Comparison of ENCODE assay signal across 8 cellular contexts in genomic region chr9:128159073-128159783, GRCh38. TPM values are rescaled to one million over a fixed set of nuclear protein-coding genes. Genes with fewer than 3 reads are reported as not detected.
A peak's percentile ranks its signal among the peaks of the same experiment; 100 is the strongest.
DNase-seq lines count a peak whose midpoint lies in the region; ATAC-seq and TF ChIP-seq lines count a peak whose summit lies in the region.

No MANE protein-coding gene starts in this region.

- peaks cover 22% of the 10 kb centered on the region for H3K36me3 ChIP-seq in brain microvascular endothelial cell (replicated peaks)
- no peaks in the 10 kb centered on the region for H3K36me3 ChIP-seq in right lobe of liver

- H3K27ac ChIP-seq in brain microvascular endothelial cell (peak overlapping the region; percentile 25), right lobe of liver (peak overlapping the region in 1 of 3 donors; percentile 33)

- peak; percentile 11 for ATAC-seq in HG02852 (IDR thresholded peaks at IDR 0.05; ENCODE audit: unreplicated experiment)
- ATAC-seq in right lobe of liver: no peak
- peak; percentile 39 to 51 for ATAC-seq in stimulated activated naive B cell treated with anti-CD40 and anti-IgM and Interleukin-4, amounts not matched to agents 10 μg/mL and 1 μg/mL and 100 μg/mL, for 72 hours (replicated peaks)
- no peak for ATAC-seq in HG02973 (IDR thresholded peaks at IDR 0.05; ENCODE audit: unreplicated experiment)

- H3K36me3 Mint-ChIP-seq in stimulated activated naive B cell treated with anti-CD40 and anti-IgM and Interleukin-4, amounts not matched to agents 10 μg/mL and 1 μg/mL and 100 μg/mL, for 72 hours: peaks cover 10 to 13% of the 10 kb centered on the region in 2 donors

- H3K27me3 Mint-ChIP-seq in stimulated activated naive B cell treated with anti-CD40 and anti-IgM and Interleukin-4, amounts not matched to agents 10 μg/mL and 1 μg/mL and 100 μg/mL, for 72 hours: no peaks in the 10 kb centered on the region

- peaks cover 0 to 5% (median 0%) of the 10 kb centered on the region in 4 donors for H3K4me1 ChIP-seq in right lobe of liver

- intact Hi-C loops in right lobe of liver (cut with DNase I): no loop called here

- TF ChIP-seq CTCF in AG09309 (IDR thresholded peaks at IDR 0.05; ENCODE audit: control insufficient read depth, insufficient read depth, low read depth, low read length, missing control alignments): no peak
- TF ChIP-seq CTCF in brain microvascular endothelial cell (IDR thresholded peaks at IDR 0.05; ENCODE audit: low read depth, low read length, missing control alignments): no peak
- TF ChIP-seq CTCF in right lobe of liver (IDR thresholded peaks at IDR 0.05): no peak

- no peaks in the 10 kb centered on the region for H3K9me3 Mint-ChIP-seq in stimulated activated naive B cell treated with anti-CD40 and anti-IgM and Interleukin-4, amounts not matched to agents 10 μg/mL and 1 μg/mL and 100 μg/mL, for 72 hours

- DNase-seq in AG09309 (ENCODE audit: low read depth): no peak
- DNase-seq in T-helper 2 cell: peak in 3 of 5 experiments; percentile 49 to 86 (median 64)
- DNase-seq in brain microvascular endothelial cell: no peak
- peak in 2 of 3 donors; percentile 55 to 60 for DNase-seq in right lobe of liver
- peak; percentile 36 for DNase-seq in stimulated activated naive B cell treated with anti-CD40 and anti-IgM and Interleukin-4, amounts not matched to agents 10 μg/mL and 1 μg/mL and 100 μg/mL, for 72 hours
- no peak for DNase-seq in HCEC 1CT

- H3K4me3 ChIP-seq in AG09309 (ENCODE audit: control insufficient read depth, low read depth, low read length) (peak overlapping the region; percentile 32), brain microvascular endothelial cell (ENCODE audit: low read depth, low read length) (peak overlapping the region; percentile 55), right lobe of liver (peak overlapping the region; percentile 39 to 67 (median 67))

- peak overlapping the region; percentile 91 for H3K27ac Mint-ChIP-seq in stimulated activated naive B cell treated with anti-CD40 and anti-IgM and Interleukin-4, amounts not matched to agents 10 μg/mL and 1 μg/mL and 100 μg/mL, for 72 hours

- in situ Hi-C loops in brain microvascular endothelial cell (cut with HindIII; ENCODE audit: low pct_ligation_motif_present, low sequenced_read_pairs): no loop called here

- H3K4me1 Mint-ChIP-seq in stimulated activated naive B cell treated with anti-CD40 and anti-IgM and Interleukin-4, amounts not matched to agents 10 μg/mL and 1 μg/mL and 100 μg/mL, for 72 hours: peaks cover 9 to 28% of the 10 kb centered on the region in 2 donors

- no peaks in the 10 kb centered on the region for H3K9me3 ChIP-seq in right lobe of liver

- H3K27me3 ChIP-seq in brain microvascular endothelial cell (replicated peaks) (no peaks in the 10 kb centered on the region), right lobe of liver (no peaks in the 10 kb centered on the region)

- peak overlapping the region; percentile 86 to 92 for H3K4me3 Mint-ChIP-seq in stimulated activated naive B cell treated with anti-CD40 and anti-IgM and Interleukin-4, amounts not matched to agents 10 μg/mL and 1 μg/mL and 100 μg/mL, for 72 hours

- WGBS in right lobe of liver (ENCODE audit: insufficient coverage, low coverage, low lambda C conversion rate, missing lambda C conversion rate): 60% methylated on average over 11 of the region's 19 CpGs

- no peak for TF ChIP-seq POLR2A in right lobe of liver (IDR thresholded peaks at IDR 0.05)

RNA-seq across cellular contexts. Expression of gene BBLN, which starts 0.8 kb away (rescaled TPM):
- total RNA-seq in right lobe of liver: 100 to 1,000 TPM in 2 of 6 experiments, 10 to 100 TPM in 4; 13.5 to 192 (median 17.7) TPM

RNA-seq across cellular contexts. Expression of gene LCN2, which starts 10.0 kb away (rescaled TPM):
- total RNA-seq in right lobe of liver: 10 to 100 TPM in 4 of 6 experiments, 1 to 10 TPM in 2; 2.7 to 81.8 (median 18.1) TPM

RNA-seq across cellular contexts. Expression of gene PTGES2, which starts 31.7 kb away (rescaled TPM):
- total RNA-seq in right lobe of liver: 10 to 100 TPM; 27.2 to 67.2 (median 30.5) TPM

RNA-seq across cellular contexts. Expression of gene CIZ1, which starts 32.1 kb away (rescaled TPM):
- 10 to 100 TPM; 15.9 to 33.5 (median 24.0) TPM for total RNA-seq in right lobe of liver

RNA-seq across cellular contexts. Expression of gene DNM1, which starts 44.0 kb away (rescaled TPM):
- 1 to 10 TPM in 4 of 6 experiments, under 1 TPM in 2; 0.43 to 3.1 (median 1.8) TPM for total RNA-seq in right lobe of liver

Comparison
In these comparisons a context has a peak if more than half of its experiments do, and no peak if none do; other contexts are left out.
1. DNase-seq: peak in T-helper 2 cell (3 of 5), right lobe of liver (2 of 3) and stimulated activated naive B cell treated with anti-CD40 and anti-IgM and Interleukin-4, amounts not matched to agents 10 μg/mL and 1 μg/mL and 100 μg/mL, for 72 hours (single experiment); none in AG09309 (single experiment), brain microvascular endothelial cell (single experiment) and HCEC 1CT (single experiment).
2. ATAC-seq: peak in HG02852 (single experiment) and stimulated activated naive B cell treated with anti-CD40 and anti-IgM and Interleukin-4, amounts not matched to agents 10 μg/mL and 1 μg/mL and 100 μg/mL, for 72 hours (2 of 2); none in right lobe of liver (0 of 4) and HG02973 (single experiment).
3. Peak in every context shown above with its lines, with median percentiles within 50 percentile points of each other: H3K4me3 ChIP-seq.